ENCODE assay signal across 1 cellular context in genomic region chr7:796434-797169, GRCh38.
A peak's percentile ranks its signal among the peaks of the same experiment; 100 is the strongest.
TF ChIP-seq lines count a peak whose summit lies in the region.

No MANE protein-coding gene starts in this region.

TF ChIP-seq in HEK293, 187 proteins besides CTCF, POLR2A, EP300 and RAD21:
- 0 out of 2 replicates have a peak, but pooled peaks have one; percentile 23 for TF ChIP-seq ZNF580 (tag by site-specific recombination; IDR thresholded peaks at IDR 0.05)
- peak; percentile 64; the same call in 1 of the 2 replicates for TF ChIP-seq SCRT1 (tag by site-specific recombination; IDR thresholded peaks at IDR 0.05; ENCODE audit: borderline replicate concordance)
- 0 out of 2 replicates have a peak, but pooled peaks have one; percentile 39 for TF ChIP-seq SCRT2 (tag by site-specific recombination; IDR thresholded peaks at IDR 0.05)
- peak; percentile 91 for TF ChIP-seq ZNF146 (tag by site-specific recombination; IDR thresholded peaks at IDR 0.05)
- TF ChIP-seq ZNF184 (tag by site-specific recombination; IDR thresholded peaks at IDR 0.05): peak; percentile 73
TF ChIP-seq in HEK293: peak in this region for 5; not testable (repeated sequence) for 182.
